Comparison of ENCODE assay signal across 8 cellular contexts in genomic region chr7:19663816-19664531, GRCh38. TPM values are rescaled to one million over a fixed set of nuclear protein-coding genes. Genes with fewer than 3 reads are reported as not detected.
DNase-seq lines count a peak whose midpoint lies in the region; ATAC-seq, FAIRE-seq and TF ChIP-seq lines count a peak whose summit lies in the region.

No MANE protein-coding gene starts in this region.

- TF ChIP-seq EP300 in GM12878 (IDR thresholded peaks at IDR 0.05; ENCODE audit: borderline replicate concordance in 1 of 2, control insufficient read depth in 1 of 2, low read depth in 2 of 2, low read length in 2 of 2), result no peak

- intact Hi-C loops in GM12878 (cut with micrococcal nuclease; ENCODE audit: unreplicated experiment), result loop anchor here (10.0 kb wide), 2 partner anchors 339 to 1069 kb away; no protein-coding TSS in a partner anchor

- H3K36me3 ChIP-seq in GM12878 (ENCODE audit: control insufficient read depth in 2 of 2, insufficient read depth in 2 of 2, low read length in 1 of 2), result no peaks in the 10 kb centered on the region
- no peaks in the 10 kb centered on the region for H3K36me3 ChIP-seq in CD8-positive, alpha-beta memory T cell (ENCODE audit: insufficient read depth, low read length)

- POLR2A ChIA-PET in GM12878 (lab: Charles Lee), result no interaction called here
- POLR2A ChIA-PET in CD8-positive, alpha-beta memory T cell (lab: Charles Lee), result no interaction called here

- 29% methylated on average over 4 of the region's 4 CpGs for WGBS in GM12878 (ENCODE audit: insufficient coverage, insufficient replicate concordance, low lambda C conversion rate, missing lambda C conversion rate)

- ATAC-seq in GM18519 (IDR thresholded peaks at IDR 0.05; ENCODE audit: low FRiP score, unreplicated experiment), result peak; percentile 99
- peak; percentile 84 for ATAC-seq in GM21737 (IDR thresholded peaks at IDR 0.05; ENCODE audit: unreplicated experiment)
- peak; percentile 96 for ATAC-seq in GM12878

- no peak overlapping the region for H3K4me3 ChIP-seq in GM12878
- H3K4me3 ChIP-seq in CD8-positive, alpha-beta memory T cell (ENCODE audit: low read length), result no peak overlapping the region

- H3K9me3 Mint-ChIP-seq in IgD-negative memory B cell (peaks cover 0 to 1% (median 0%) of the 10 kb centered on the region in 3 donors), nephron progenitor cell (no peaks in the 10 kb centered on the region)
- no peaks in the 10 kb centered on the region for H3K9me3 Mint-ChIP-seq in CD8-positive, alpha-beta memory T cell

- H3K4me1 Mint-ChIP-seq in IgD-negative memory B cell, result peaks cover 19 to 22% (median 20%) of the 10 kb centered on the region in 3 donors
- peaks cover 4% of the 10 kb centered on the region for H3K4me1 Mint-ChIP-seq in nephron progenitor cell
- H3K4me1 Mint-ChIP-seq in CD8-positive, alpha-beta memory T cell, result peaks cover 4 to 22% (median 11%) of the 10 kb centered on the region in 3 donors

- peak overlapping the region; percentile 37 for H2AFZ ChIP-seq in GM12878 (ENCODE audit: control insufficient read depth, low read depth, low read length)

- H3K27me3 Mint-ChIP-seq in IgD-negative memory B cell, result peaks cover 1% of the 10 kb centered on the region
- H3K27me3 Mint-ChIP-seq in nephron progenitor cell (ENCODE audit: low read depth, poor library complexity), result peaks cover 7% of the 10 kb centered on the region
- no peaks in the 10 kb centered on the region for H3K27me3 Mint-ChIP-seq in CD8-positive, alpha-beta memory T cell

- no peak overlapping the region for H3K9ac ChIP-seq in GM12878 (ENCODE audit: control insufficient read depth, insufficient read depth, low read length)

- H3K9me3 ChIP-seq in GM12878 (replicated peaks; ENCODE audit: control insufficient read depth, insufficient read depth, low read length), result no peaks in the 10 kb centered on the region
- no peaks in the 10 kb centered on the region for H3K9me3 ChIP-seq in CD8-positive, alpha-beta memory T cell (ENCODE audit: low read length)

- H3K79me2 ChIP-seq in GM12878 (ENCODE audit: control insufficient read depth, insufficient read depth, low read length), result no peaks in the 10 kb centered on the region

- no peak for TF ChIP-seq POLR2A in GM12878 (IDR thresholded peaks at IDR 0.05; ENCODE audit: low read depth, low read length)

- H3K4me2 ChIP-seq in GM12878 (ENCODE audit: control insufficient read depth, insufficient read depth), result 0 out of 2 replicates have a peak overlapping the region, but pooled peaks have one; percentile 14

- no peaks in the 10 kb centered on the region for H3K4me1 ChIP-seq in GM12878 (ENCODE audit: control insufficient read depth, insufficient read depth, low read length)
- H3K4me1 ChIP-seq in CD8-positive, alpha-beta memory T cell (ENCODE audit: insufficient read depth, low read length), result no peaks in the 10 kb centered on the region

- no TSS peak for BruUV-seq in GM12878 (replicated peaks; lab: Mats Ljungman, UMichigan)

- RAD21 ChIA-PET in GM12878 (lab: Charles Lee; ENCODE audit: unreplicated experiment), result interaction anchor here (0.9 kb wide), 1 partner anchor 542 kb away, joined by 3 read pairs; no protein-coding TSS in a partner anchor

- H3K27ac Mint-ChIP-seq in IgD-negative memory B cell (peak overlapping the region in 2 of 3 donors; percentile 42 to 47), nephron progenitor cell (no peak overlapping the region)
- H3K27ac Mint-ChIP-seq in CD8-positive, alpha-beta memory T cell, result no peak overlapping the region

- H3K4me3 Mint-ChIP-seq in IgD-negative memory B cell (peak overlapping the region; percentile 5 to 64 (median 38)), nephron progenitor cell (no peak overlapping the region)
- peak overlapping the region in 3 of 7 donors; percentile 0 to 50 (median 23) for H3K4me3 Mint-ChIP-seq in CD8-positive, alpha-beta memory T cell

- H3K36me3 Mint-ChIP-seq in IgD-negative memory B cell (no peaks in the 10 kb centered on the region), nephron progenitor cell (ENCODE audit: low read depth) (no peaks in the 10 kb centered on the region)
- no peaks in the 10 kb centered on the region for H3K36me3 Mint-ChIP-seq in CD8-positive, alpha-beta memory T cell

- no peaks in the 10 kb centered on the region for H3K27me3 ChIP-seq in GM12878 (replicated peaks in 1 of 2; ENCODE audit: control insufficient read depth in 2 of 2, insufficient read depth in 2 of 2, low read length in 1 of 2)
- H3K27me3 ChIP-seq in CD8-positive, alpha-beta memory T cell (ENCODE audit: insufficient read depth, low read length, poor library complexity, severe bottlenecking), result no peaks in the 10 kb centered on the region

- no peak overlapping the region for H3K27ac ChIP-seq in GM12878 (ENCODE audit: control insufficient read depth, insufficient read depth)
- no peak overlapping the region for H3K27ac ChIP-seq in CD8-positive, alpha-beta memory T cell (ENCODE audit: low read depth, low read length)

- DNase-seq in GM12878 (ENCODE audit: low read depth, low spot score) (peak; percentile 20), midbrain (lab: John Stamatoyannopoulos, UW) (no peak), nephron progenitor cell (no peak), T-helper 9 cell (no peak)
- no peak for DNase-seq in CD8-positive, alpha-beta memory T cell

- TF ChIP-seq RAD21 in GM12878 (IDR thresholded peaks at IDR 0.05; ENCODE audit: insufficient read depth, low read depth, low read length), result no peak

- TF ChIP-seq CTCF in GM12878 (IDR thresholded peaks at IDR 0.05 in 2 of 3, conservative IDR thresholded peaks at IDR 0.05 in 1 of 3; ENCODE audit: control insufficient read depth in 2 of 3, extremely low read depth in 1 of 3, insufficient read depth in 1 of 3, low read depth in 3 of 3, low read length in 3 of 3) (no peak), nephron progenitor cell (IDR thresholded peaks at IDR 0.05) (no peak)

- SMC1A ChIA-PET in GM12878 (lab: Charles Lee; ENCODE audit: uncharacterized antibody, unreplicated experiment), result no interaction called here

- in situ Hi-C loops in GM12878 (cut with MboI), result loop anchor here (10.0 to 25.0 kb wide), 3 partner anchors 552 to 1977 kb away; partner anchors contain the start of gene TWIST1

- H4K20me1 ChIP-seq in GM12878 (ENCODE audit: control insufficient read depth, insufficient read depth), result no peaks in the 10 kb centered on the region

- FAIRE-seq in GM12878 (lab: Jason Lieb, UNC), result no peak

- CTCF ChIA-PET in GM12878 (lab: Yijun Ruan, JAX), result interaction anchor here (0.6 to 1.2 kb wide), 4 partner anchors 75 to 1313 kb away, joined by 3 to 5 read pairs (median 3); no protein-coding TSS in a partner anchor
- CTCF ChIA-PET in CD8-positive, alpha-beta memory T cell (lab: Charles Lee), result no interaction called here

TF ChIP-seq in GM12878, 131 proteins besides CTCF, POLR2A, EP300 and RAD21 (continues in another document):
- TF ChIP-seq PKNOX1 (IDR thresholded peaks at IDR 0.05) (peak; percentile 41; the same call in 1 of the 2 replicates), ATF7 (IDR thresholded peaks at IDR 0.05; ENCODE audit: low read depth) (peak; percentile 55), RBBP5 (conservative IDR thresholded peaks at IDR 0.05) (no peak), E2F8 (IDR thresholded peaks at IDR 0.05; ENCODE audit: low read depth, partially characterized antibody) (no peak)

RNA-seq across cellular contexts. Expression of gene POLR1F, which starts 44.9 kb away (rescaled TPM):
- polyA plus RNA-seq in IgD-negative memory B cell (32.5 TPM), GM12878 (2011; rRNA removed) (27.7 and 43.7 TPM in 2 replicates), GM12878 (2014; fragmentation: Illumina TruSeq; extraction: Trizol) (28.0 and 36.9 TPM in 2 replicates), GM12878 (2014; fragmentation: Nextera tagmentation; extraction: Ambion mirVana) (100 to 1,000 TPM in 1 of 2 experiments, 10 to 100 TPM in 1; 95.3 to 129 TPM), GM12878 (2014; rRNA removed) (16.9 and 17.0 TPM in 2 replicates), GM12878 (2016; fragmentation: Nextera tagmentation; extraction: Ambion mirVana) (10 to 100 TPM; 47.9 to 54.2 TPM)
- total RNA-seq in GM12878 (2013; cell fraction: nucleolus; rRNA removed), result 12.0 and 14.0 TPM in 2 replicates
- total RNA-seq in GM12878 (2014; rRNA removed) (27.8 and 34.4 TPM in 2 replicates), GM12878 (2014; rRNA removed; fragmentation: Illumina TruSeq; extraction: Trizol) (29.9 and 31.4 TPM in 2 replicates), GM12878 (2021) (22.5 and 23.3 TPM in 2 replicates)
- 5.4 TPM for polyA plus RNA-seq in GM12878 (2011; ENCODE audit: low read depth)
- polyA plus RNA-seq in GM12878 (2011; cell fraction: cytosol; rRNA removed), result 10.3 and 10.4 TPM in 2 replicates
- 10.2 and 12.3 TPM in 2 replicates for polyA plus RNA-seq in GM12878 (2011; cell fraction: nucleus; rRNA removed)
- 10.6 and 12.4 TPM in 2 replicates for polyA plus RNA-seq in GM12878 (2012)
- 16.9 and 21.0 TPM in 2 replicates for polyA minus RNA-seq in GM12878 (2011; rRNA and poly(A)+ RNA removed)
- 6.4 and 9.0 TPM in 2 replicates for polyA minus RNA-seq in GM12878 (2011; cell fraction: cytosol; rRNA and poly(A)+ RNA removed)
- polyA minus RNA-seq in GM12878 (2011; cell fraction: nucleus; rRNA and poly(A)+ RNA removed), result 10.4 and 15.8 TPM in 2 replicates
- 10 to 100 TPM; 30.6 to 35.5 TPM for total RNA-seq in CD8-positive, alpha-beta memory T cell
- polyA plus RNA-seq in CD8-positive, alpha-beta memory T cell, result 40.3 TPM

Comparison
In these comparisons a context has a peak if more than half of its experiments do, and no peak if none do; other contexts are left out.
1. H3K27ac Mint-ChIP-seq: peak in IgD-negative memory B cell (2 of 3); none in nephron progenitor cell (single experiment) and CD8-positive, alpha-beta memory T cell (0 of 8).
2. Peak in every context shown above with its lines, with median percentiles within 50 percentile points of each other: ATAC-seq.